Comparison of ENCODE assay signal across 8 cellular contexts in genomic region chr1:25232027-25232865, GRCh38. TPM values are rescaled to one million over a fixed set of nuclear protein-coding genes. Genes with fewer than 3 reads are reported as not detected.
DNase-seq lines count a peak whose midpoint lies in the region; ATAC-seq and TF ChIP-seq lines count a peak whose summit lies in the region.

Gene SYF2 (minus strand): TSS chr1:25232502. CDS start chr1:25232467, 35 bp downstream.

- POLR2A ChIA-PET in AG04450 (lab: Yijun Ruan, JAX) (interaction anchor here (0.7 to 2.6 kb wide), 9 partner anchors 8 to 1252 kb away, joined by 3 to 36 read pairs (median 5); partner anchors contain the start of genes MACO1, RSRP1 and SRSF10), activated B cell treated with CpG ODN at 0.5 μM for 24 hours (lab: Charles Lee) (interaction anchor here (0.6 to 3.1 kb wide), 31 partner anchors 9 to 1888 kb away, joined by 3 to 86 read pairs (median 4); partner anchors contain the start of genes CLIC4, ELOA, HNRNPR and MTFR1L)

- peak within 1 kb of the TSS; percentile 95 for H3K4me3 ChIP-seq in AG04450 (ENCODE audit: low read depth, low read length)

- TF ChIP-seq CTCF in AG04450 (IDR thresholded peaks at IDR 0.05; ENCODE audit: low read depth, low read length) (no peak), activated B cell treated with CpG ODN at 0.5 μM for 24 hours (IDR thresholded peaks at IDR 0.05) (no peak)

- H3K27me3 ChIP-seq in AG04450 (ENCODE audit: control insufficient read depth, insufficient read depth, low read length), result no peaks in the 10 kb centered on the region

- CTCF ChIA-PET in AG04450 (lab: Charles Lee) (interaction anchor here (1.1 to 1.3 kb wide), 3 partner anchors 28 to 385 kb away, joined by 3 to 4 read pairs (median 3); no protein-coding TSS in a partner anchor), activated B cell treated with CpG ODN at 0.5 μM for 24 hours (lab: Charles Lee) (interaction anchor here (0.7 to 1.2 kb wide), 3 partner anchors 10 to 384 kb away, joined by 3 to 6 read pairs (median 3); partner anchors contain the start of gene RSRP1)

- H3K36me3 Mint-ChIP-seq in activated B cell treated with CpG ODN at 0.5 μM for 24 hours (ENCODE audit: low read depth), result peaks cover 46% of the 10 kb centered on the region

- peak; percentile 74 for ATAC-seq in GM19023 (IDR thresholded peaks at IDR 0.05; ENCODE audit: unreplicated experiment)
- peak; percentile 82 for ATAC-seq in HG03280 (IDR thresholded peaks at IDR 0.05; ENCODE audit: unreplicated experiment)
- peak; percentile 87 for ATAC-seq in activated B cell treated with CpG ODN at 0.5 μM for 24 hours (ENCODE audit: low read depth)

- no peaks in the 10 kb centered on the region; the same call in 1 of the 2 replicates for H3K9me3 ChIP-seq in AG04450 (ENCODE audit: control insufficient read depth, insufficient read depth, low read length)

- H3K27ac Mint-ChIP-seq in activated B cell treated with CpG ODN at 0.5 μM for 24 hours, result no peak within 1 kb of the TSS

- H3K4me1 Mint-ChIP-seq in activated B cell treated with CpG ODN at 0.5 μM for 24 hours, result peaks cover 36% of the 10 kb centered on the region

- DNase-seq in AG04450 (ENCODE audit: low read depth, low spot score) (peak; percentile 83), NCI-H345 (lab: John Stamatoyannopoulos, UW) (peak; percentile 96), activated B cell treated with CpG ODN at 0.5 μM for 24 hours (peak; percentile 81), iris pigment epithelial cell (ENCODE audit: low read depth) (peak; percentile 92)
- DNase-seq in central memory CD4-positive, alpha-beta T cell, result peak; percentile 91
- DNase-seq in stimulated activated CD4-positive, alpha-beta T cell treated with anti-CD3 and anti-CD28 coated beads, Interleukin-12 subunit alpha, Interleukin-12 subunit beta, amount 100 ng/mL, for 24 hours (ENCODE audit: low read depth in 2 of 2), result peak; percentile 76 to 83

- H3K27ac ChIP-seq in AG04450 (ENCODE audit: low read depth, low read length), result peak within 1 kb of the TSS; percentile 89

- H3K4me3 Mint-ChIP-seq in activated B cell treated with CpG ODN at 0.5 μM for 24 hours, result no peak within 1 kb of the TSS

- H3K27me3 Mint-ChIP-seq in activated B cell treated with CpG ODN at 0.5 μM for 24 hours, result no peaks in the 10 kb centered on the region

- H3K9me3 Mint-ChIP-seq in activated B cell treated with CpG ODN at 0.5 μM for 24 hours, result no peaks in the 10 kb centered on the region

- intact Hi-C loops in activated B cell treated with CpG ODN at 0.5 μM for 24 hours (cut with micrococcal nuclease), result loop anchor here (1.0 to 10.0 kb wide), 5 partner anchors 8 to 587 kb away; partner anchors contain the start of genes RSRP1 and SRRM1

RNA-seq across cellular contexts. Expression of gene SYF2, which starts in this region (rescaled TPM):
- polyA plus RNA-seq in AG04450 (2011; rRNA removed), result 33.7 and 48.3 TPM in 2 replicates
- polyA minus RNA-seq in AG04450 (2011; rRNA and poly(A)+ RNA removed), result 5.0 and 5.3 TPM in 2 replicates
- total RNA-seq in activated B cell treated with CpG ODN at 0.5 μM for 24 hours, result 51.1 and 53.9 TPM in 2 replicates

Comparison
In these comparisons a context has a peak if more than half of its experiments do, and no peak if none do; other contexts are left out.
1. Peak in every context shown above with its lines: DNase-seq, ATAC-seq, H3K4me3 ChIP-seq and H3K27ac ChIP-seq.